12 cellular contexts compared by ENCODE assay signal in the genomic region with DNA sequence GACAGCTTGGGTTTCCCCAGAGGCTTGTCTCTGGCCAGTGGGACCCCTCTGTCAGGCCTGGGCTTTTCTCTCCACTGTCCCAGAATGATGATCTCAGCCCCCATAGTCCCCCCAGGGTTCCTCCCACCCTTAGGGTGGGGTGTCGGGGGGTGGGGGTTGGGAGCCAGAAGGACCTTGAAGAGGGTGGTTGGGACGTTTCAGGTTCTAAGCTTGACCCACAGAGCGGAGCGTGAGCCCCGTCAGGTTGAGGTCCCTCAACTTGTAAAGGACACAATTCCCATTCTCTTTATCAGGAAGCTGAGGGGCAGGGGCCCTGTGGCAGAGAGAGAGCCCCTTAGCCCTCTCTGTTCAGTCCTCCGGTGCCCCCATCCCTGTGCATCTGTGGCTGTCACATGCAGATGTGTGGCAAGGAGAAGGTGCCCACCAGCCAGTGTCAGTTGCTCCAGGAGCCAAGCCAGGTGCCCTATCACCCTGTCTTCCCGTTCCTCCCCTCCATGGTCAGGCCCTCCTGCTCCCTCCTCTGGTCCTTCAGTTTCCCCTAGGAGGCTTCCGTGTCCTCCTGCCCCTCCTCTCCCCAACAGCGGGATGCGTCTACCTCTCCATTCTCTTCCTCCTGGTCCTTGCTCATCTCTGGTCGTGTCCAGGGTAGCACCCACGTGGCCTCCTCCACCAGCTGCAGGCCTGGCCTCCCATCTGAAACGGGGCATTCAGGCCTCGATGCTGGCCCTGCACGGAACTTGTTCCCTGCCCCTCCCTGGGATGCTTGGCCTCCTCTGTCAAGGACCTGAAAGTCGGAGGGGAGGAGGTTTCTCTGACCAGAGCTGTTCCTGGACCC. TPM values are rescaled to one million over a fixed set of nuclear protein-coding genes. Genes with fewer than 3 reads are reported as not detected.
DNase-seq lines count a peak whose midpoint lies in the region; ATAC-seq, FAIRE-seq and TF ChIP-seq lines count a peak whose summit lies in the region.
"Had no signal": no experiment of that assay in that cellular context is flagged by ENCODE, and none has a peak within 500 bp of the region (broad histone marks: within the 10 kb centered on the region; RNA-seq: fewer than 3 reads in every experiment).

No MANE protein-coding gene starts in this region.

- H3K4me1 ChIP-seq in BLaER1 treated with 17β-estradiol and CSF1 and Interleukin-3, amounts not matched to agents 10 nM and 100 nM = peaks cover 51 to 92% (median 77%) of the 10 kb centered on the region in 10 experiments
- H3K4me1 ChIP-seq in HepG2 (ENCODE audit: insufficient read depth, low read length) (peaks cover 51% of the 10 kb centered on the region), foreskin keratinocyte (no peaks in the 10 kb centered on the region)

- no peaks in the 10 kb centered on the region for H3K9me3 ChIP-seq in BLaER1 treated with 17β-estradiol and CSF1 and Interleukin-3, amounts not matched to agents 10 nM and 100 nM (replicated peaks in 1 of 11)
- no peaks in the 10 kb centered on the region for H3K9me3 ChIP-seq in HepG2 (ENCODE audit: low read length)

- TF ChIP-seq POLR2A in HepG2 (IDR thresholded peaks at IDR 0.05; ENCODE audit: insufficient read depth in 1 of 2, low read depth in 2 of 2, low read length in 2 of 2) = no peak

- CTCF ChIA-PET in RWPE1 (lab: Yijun Ruan, JAX) (interaction anchor here (0.6 to 1.0 kb wide), 4 partner anchors 12 to 31 kb away, joined by 3 read pairs; no protein-coding TSS in a partner anchor), HepG2 (lab: Yijun Ruan, JAX; ENCODE audit: low intra/inter-chr PET ratio, low total read pairs) (no interaction called here)

- no peak for ATAC-seq in HepG2
- ATAC-seq in foreskin keratinocyte = no peak
- no peak for ATAC-seq in HG03196 (IDR thresholded peaks at IDR 0.05; ENCODE audit: unreplicated experiment)
- ATAC-seq in GM18907 (IDR thresholded peaks at IDR 0.05; ENCODE audit: unreplicated experiment) = no peak
- ATAC-seq: effector memory CD8-positive, alpha-beta T cell had no signal

- intact Hi-C loops in HepG2 (cut with micrococcal nuclease; ENCODE audit: unreplicated experiment) = loop anchor here (5.0 kb wide), 1 partner anchor 37 kb away; no protein-coding TSS in a partner anchor

- no peaks in the 10 kb centered on the region for H3K79me2 ChIP-seq in HepG2 (ENCODE audit: insufficient read depth, low read length)

- BruUV-seq in HepG2 (replicated peaks; lab: Mats Ljungman, UMichigan) = no TSS peak

- H3K4me2 ChIP-seq in BLaER1 treated with 17β-estradiol and CSF1 and Interleukin-3, amounts not matched to agents 10 nM and 100 nM = peak overlapping the region; percentile 96 to 100 (median 100)
- H3K4me2 ChIP-seq in HepG2 (ENCODE audit: low read depth, low read length) = peak overlapping the region; percentile 83

- 9% methylated on average over 10 of the region's 16 CpGs for WGBS in HepG2 (ENCODE audit: low lambda C conversion rate)

- H3K9ac ChIP-seq in BLaER1 treated with 17β-estradiol and CSF1 and Interleukin-3, amounts not matched to agents 10 nM and 100 nM = peak overlapping the region in 9 of 11 experiments; percentile 35 to 81 (median 63); a peak in 14 of 22 replicates
- no peak overlapping the region for H3K9ac ChIP-seq in HepG2 (ENCODE audit: insufficient read depth, low read depth, low read length)

- H4K20me1 ChIP-seq in BLaER1 treated with 17β-estradiol and CSF1 and Interleukin-3, amounts not matched to agents 10 nM and 100 nM = peaks cover 8 to 76% (median 36%) of the 10 kb centered on the region in 11 experiments; a peak in 19 of 22 replicates
- no peaks in the 10 kb centered on the region; the same call in 1 of the 2 replicates for H4K20me1 ChIP-seq in HepG2 (ENCODE audit: insufficient read depth, low read length)

- POLR2A ChIA-PET in RWPE1 (lab: Yijun Ruan, JAX; ENCODE audit: low non-redundant PET) (interaction anchor here (0.5 to 0.6 kb wide), 2 partner anchors 34 to 187 kb away, joined by 3 to 4 read pairs; no protein-coding TSS in a partner anchor), HepG2 (lab: Yijun Ruan, JAX) (interaction anchor here (1.3 to 1.7 kb wide), 4 partner anchors 10 to 218 kb away, joined by 3 to 6 read pairs (median 4); partner anchors contain the start of genes ECI1 and TEDC2)

- peak overlapping the region in 4 of 10 experiments; percentile 23 to 64 (median 58); a peak in 6 of 20 replicates for H3K4me3 ChIP-seq in BLaER1 treated with 17β-estradiol and CSF1 and Interleukin-3, amounts not matched to agents 10 nM and 100 nM
- H3K4me3 ChIP-seq in HepG2 (replicated peaks in 1 of 3; ENCODE audit: insufficient read depth in 1 of 3, low read depth in 2 of 3, low read length in 3 of 3) (peak overlapping the region in 2 of 3 experiments; percentile 29 to 65; a peak in 2 of 6 replicates), foreskin fibroblast (ENCODE audit: low read depth in 1 of 2, low read length in 2 of 2) (no peak overlapping the region)

- peaks cover 0 to 69% (median 0%) of the 10 kb centered on the region in 11 experiments; a peak in 8 of 22 replicates for H3K27me3 ChIP-seq in BLaER1 treated with 17β-estradiol and CSF1 and Interleukin-3, amounts not matched to agents 10 nM and 100 nM
- H3K27me3 ChIP-seq in HepG2 (ENCODE audit: control insufficient read depth in 1 of 2, insufficient read depth in 2 of 2, low read length in 2 of 2) = peaks cover 8 to 25% of the 10 kb centered on the region in 2 experiments
- H3K27me3 ChIP-seq in foreskin keratinocyte = peaks cover 48% of the 10 kb centered on the region

- DNase-seq in GM10266 (ENCODE audit: extremely low spot score) (peak; percentile 43), RWPE1 (ENCODE audit: low spot score) (no peak), HepG2 (ENCODE audit: low spot score) (no peak), foreskin keratinocyte (no peak), foreskin fibroblast (no peak)
- DNase-seq: effector memory CD8-positive, alpha-beta T cell; NK-92 treated with Interleukin-12 subunit alpha and Interleukin-12 subunit beta, amount 100 ng/mL, for 24 hours; stimulated activated CD4-positive, alpha-beta T cell treated with anti-CD3 and anti-CD28 coated beads, Interleukin-4, amount 100 ng/mL, for 24 hours had no signal

- no peaks in the 10 kb centered on the region for H3K36me3 ChIP-seq in BLaER1 treated with 17β-estradiol and CSF1 and Interleukin-3, amounts not matched to agents 10 nM and 100 nM
- H3K36me3 ChIP-seq in HepG2 (replicated peaks in 1 of 2; ENCODE audit: control insufficient read depth in 1 of 2, insufficient read depth in 2 of 2, low read length in 2 of 2) = no peaks in the 10 kb centered on the region

- in situ Hi-C loops in HepG2 (cut with HindIII; ENCODE audit: extremely low pct_ligation_motif_present, low pct_unique_long_range_greater_than_20kb) = no loop called here

- TF ChIP-seq CTCF in GM10266 (IDR thresholded peaks at IDR 0.05; ENCODE audit: control insufficient read depth, insufficient read depth, low read depth, missing control alignments) = no peak
- no peak for TF ChIP-seq CTCF in RWPE1 (conservative IDR thresholded peaks at IDR 0.05; ENCODE audit: low read depth)
- no peak for TF ChIP-seq CTCF in HepG2 (CRISPR knock-in tag; IDR thresholded peaks at IDR 0.05)
- no peak for TF ChIP-seq CTCF in foreskin keratinocyte (conservative IDR thresholded peaks at IDR 0.05)
- no peak for TF ChIP-seq CTCF in foreskin fibroblast (IDR thresholded peaks at IDR 0.05; ENCODE audit: low read depth, low read length)

- no peak for FAIRE-seq in HepG2 (lab: Jason Lieb, UNC)

- TF ChIP-seq EP300 in HepG2 (IDR thresholded peaks at IDR 0.05; ENCODE audit: low read depth in 2 of 2, low read length in 2 of 2) = no peak
- no peak for TF ChIP-seq EP300 in HepG2 (CRISPR knock-in tag; IDR thresholded peaks at IDR 0.05; ENCODE audit: borderline replicate concordance)

- TF ChIP-seq RAD21 in HepG2 (CRISPR knock-in tag; IDR thresholded peaks at IDR 0.05) = no peak

- no peak overlapping the region for H2AFZ ChIP-seq in HepG2 (ENCODE audit: low read length)

- H3K27ac ChIP-seq in BLaER1 treated with 17β-estradiol and CSF1 and Interleukin-3, amounts not matched to agents 10 nM and 100 nM = peak overlapping the region in 6 of 11 experiments; percentile 23 to 69 (median 50); a peak in 9 of 22 replicates
- H3K27ac ChIP-seq in RWPE1 (peak overlapping the region; percentile 91), HepG2 (ENCODE audit: extremely low read length, insufficient read depth, low read length) (no peak overlapping the region), foreskin keratinocyte (no peak overlapping the region)

RNA-seq across cellular contexts. Expression of gene NTN3, which starts 1.5 kb away (rescaled TPM):
- 0.20 and 0.35 TPM in 2 replicates for total RNA-seq in HepG2 (2016; rRNA removed; fragmentation: Illumina TruSeq; extraction: Trizol)
- not detected in 2 replicates for total RNA-seq in HepG2 (2016; cell fraction: cytosol; rRNA removed; fragmentation: Illumina TruSeq; extraction: Trizol; ENCODE audit: low read depth)
- total RNA-seq in HepG2 (2016; cell fraction: insoluble cytoplasmic fraction; rRNA removed; fragmentation: Illumina TruSeq; extraction: Trizol) = 0.15 and 0.30 TPM in 2 replicates
- 0.25 TPM in 1 of 2 replicates, not detected in the other for total RNA-seq in HepG2 (2016; cell fraction: membrane; rRNA removed; fragmentation: Illumina TruSeq; extraction: Trizol)
- total RNA-seq in HepG2 (2016; cell fraction: nucleus; rRNA removed; fragmentation: Illumina TruSeq; extraction: Trizol) = 0.19 and 0.28 TPM in 2 replicates
- 0.09 and 0.29 TPM in 2 replicates for polyA plus RNA-seq in HepG2 (2011; rRNA removed)
- 0.12 and 0.15 TPM in 2 replicates for polyA plus RNA-seq in HepG2 (2011; cell fraction: cytosol; rRNA removed)
- polyA plus RNA-seq in HepG2 (2011; cell fraction: nucleus; rRNA removed) = 0.66 and 0.79 TPM in 2 replicates
- polyA plus RNA-seq in HepG2 (2012) = 0.07 and 0.11 TPM in 2 replicates
- 0.08 TPM in 1 of 2 replicates, not detected in the other for polyA plus RNA-seq in HepG2 (2016; cell fraction: cytosol; fragmentation: Illumina TruSeq; extraction: Trizol; ENCODE audit: low read depth)
- polyA plus RNA-seq in HepG2 (2016; cell fraction: insoluble cytoplasmic fraction; fragmentation: Illumina TruSeq; extraction: Trizol; ENCODE audit: low read depth) = not detected in 2 replicates
- not detected in 2 replicates for polyA plus RNA-seq in HepG2 (2016; cell fraction: membrane; fragmentation: Illumina TruSeq; extraction: Trizol; ENCODE audit: low read depth)
- 0.23 TPM in 1 of 2 replicates, not detected in the other for polyA plus RNA-seq in HepG2 (2016; cell fraction: nucleus; fragmentation: Illumina TruSeq; extraction: Trizol; ENCODE audit: insufficient read depth, low read depth)
- 0.49 and 1.4 TPM in 2 replicates for polyA minus RNA-seq in HepG2 (2011; rRNA and poly(A)+ RNA removed; ENCODE audit: low replicate concordance)
- polyA minus RNA-seq in HepG2 (2011; cell fraction: cytosol; rRNA and poly(A)+ RNA removed) = 0.59 and 0.62 TPM in 2 replicates
- polyA minus RNA-seq in HepG2 (2011; cell fraction: nucleus; rRNA and poly(A)+ RNA removed) = 0.39 and 0.62 TPM in 2 replicates
- total RNA-seq in foreskin keratinocyte = 0.04 and 0.07 TPM in 2 replicates
- not detected in 2 replicates for polyA plus RNA-seq in foreskin keratinocyte
- total RNA-seq: subcutaneous adipose tissue had no signal

RNA-seq across cellular contexts. Expression of gene TBC1D24, which starts 5.3 kb away (rescaled TPM):
- total RNA-seq in HepG2 (2016; rRNA removed; fragmentation: Illumina TruSeq; extraction: Trizol) = 13.7 and 17.6 TPM in 2 replicates
- total RNA-seq in HepG2 (2016; cell fraction: cytosol; rRNA removed; fragmentation: Illumina TruSeq; extraction: Trizol; ENCODE audit: low read depth) = 1.3 and 1.4 TPM in 2 replicates
- 12.6 and 15.8 TPM in 2 replicates for total RNA-seq in HepG2 (2016; cell fraction: insoluble cytoplasmic fraction; rRNA removed; fragmentation: Illumina TruSeq; extraction: Trizol)
- total RNA-seq in HepG2 (2016; cell fraction: membrane; rRNA removed; fragmentation: Illumina TruSeq; extraction: Trizol) = 4.8 and 5.7 TPM in 2 replicates
- 12.6 and 14.4 TPM in 2 replicates for total RNA-seq in HepG2 (2016; cell fraction: nucleus; rRNA removed; fragmentation: Illumina TruSeq; extraction: Trizol)
- polyA plus RNA-seq in HepG2 (2011; rRNA removed) = 7.7 and 8.4 TPM in 2 replicates
- polyA plus RNA-seq in HepG2 (2011; cell fraction: cytosol; rRNA removed) = 3.7 and 4.9 TPM in 2 replicates
- polyA plus RNA-seq in HepG2 (2011; cell fraction: nucleus; rRNA removed) = 29.9 and 35.0 TPM in 2 replicates
- 5.7 TPM in 2 replicates for polyA plus RNA-seq in HepG2 (2012)
- polyA plus RNA-seq in HepG2 (2016; cell fraction: cytosol; fragmentation: Illumina TruSeq; extraction: Trizol; ENCODE audit: low read depth) = 1.0 and 1.2 TPM in 2 replicates
- 8.4 and 11.8 TPM in 2 replicates for polyA plus RNA-seq in HepG2 (2016; cell fraction: insoluble cytoplasmic fraction; fragmentation: Illumina TruSeq; extraction: Trizol; ENCODE audit: low read depth)
- polyA plus RNA-seq in HepG2 (2016; cell fraction: membrane; fragmentation: Illumina TruSeq; extraction: Trizol; ENCODE audit: low read depth) = 2.4 and 3.2 TPM in 2 replicates
- polyA plus RNA-seq in HepG2 (2016; cell fraction: nucleus; fragmentation: Illumina TruSeq; extraction: Trizol; ENCODE audit: insufficient read depth, low read depth) = 22.4 and 24.8 TPM in 2 replicates
- polyA minus RNA-seq in HepG2 (2011; rRNA and poly(A)+ RNA removed; ENCODE audit: low replicate concordance) = 11.0 and 28.2 TPM in 2 replicates
- polyA minus RNA-seq in HepG2 (2011; cell fraction: cytosol; rRNA and poly(A)+ RNA removed) = 9.1 and 10.4 TPM in 2 replicates
- polyA minus RNA-seq in HepG2 (2011; cell fraction: nucleus; rRNA and poly(A)+ RNA removed) = 10.0 and 13.8 TPM in 2 replicates
- 7.7 and 7.8 TPM in 2 replicates for total RNA-seq in foreskin keratinocyte
- 2.5 and 2.9 TPM in 2 replicates for polyA plus RNA-seq in foreskin keratinocyte

RNA-seq across cellular contexts. Expression of gene TEDC2, which starts 9.7 kb away (rescaled TPM):
- total RNA-seq in HepG2 (2016; rRNA removed; fragmentation: Illumina TruSeq; extraction: Trizol) (19.7 and 24.4 TPM in 2 replicates), foreskin keratinocyte (17.7 and 19.8 TPM in 2 replicates)
- total RNA-seq in HepG2 (2016; cell fraction: cytosol; rRNA removed; fragmentation: Illumina TruSeq; extraction: Trizol; ENCODE audit: low read depth) = 10.8 and 13.0 TPM in 2 replicates
- 16.5 and 23.4 TPM in 2 replicates for total RNA-seq in HepG2 (2016; cell fraction: insoluble cytoplasmic fraction; rRNA removed; fragmentation: Illumina TruSeq; extraction: Trizol)
- 18.0 and 21.4 TPM in 2 replicates for total RNA-seq in HepG2 (2016; cell fraction: membrane; rRNA removed; fragmentation: Illumina TruSeq; extraction: Trizol)
- total RNA-seq in HepG2 (2016; cell fraction: nucleus; rRNA removed; fragmentation: Illumina TruSeq; extraction: Trizol) = 17.3 and 20.2 TPM in 2 replicates
- polyA plus RNA-seq in HepG2 (2011; rRNA removed) (5.9 and 6.2 TPM in 2 replicates), foreskin keratinocyte (21.6 and 22.6 TPM in 2 replicates)
- 3.2 and 8.6 TPM in 2 replicates for polyA plus RNA-seq in HepG2 (2011; cell fraction: cytosol; rRNA removed)
- polyA plus RNA-seq in HepG2 (2011; cell fraction: nucleus; rRNA removed) = 28.4 and 38.0 TPM in 2 replicates
- polyA plus RNA-seq in HepG2 (2012) = 3.0 and 4.0 TPM in 2 replicates
- polyA plus RNA-seq in HepG2 (2016; cell fraction: cytosol; fragmentation: Illumina TruSeq; extraction: Trizol; ENCODE audit: low read depth) = 11.9 and 12.7 TPM in 2 replicates
- polyA plus RNA-seq in HepG2 (2016; cell fraction: insoluble cytoplasmic fraction; fragmentation: Illumina TruSeq; extraction: Trizol; ENCODE audit: low read depth) = 19.2 and 19.4 TPM in 2 replicates
- polyA plus RNA-seq in HepG2 (2016; cell fraction: membrane; fragmentation: Illumina TruSeq; extraction: Trizol; ENCODE audit: low read depth) = 14.6 and 18.0 TPM in 2 replicates
- polyA plus RNA-seq in HepG2 (2016; cell fraction: nucleus; fragmentation: Illumina TruSeq; extraction: Trizol; ENCODE audit: insufficient read depth, low read depth) = 38.8 and 41.0 TPM in 2 replicates
- polyA minus RNA-seq in HepG2 (2011; rRNA and poly(A)+ RNA removed; ENCODE audit: low replicate concordance) = 5.2 and 12.3 TPM in 2 replicates
- polyA minus RNA-seq in HepG2 (2011; cell fraction: cytosol; rRNA and poly(A)+ RNA removed) = 2.5 and 3.1 TPM in 2 replicates
- polyA minus RNA-seq in HepG2 (2011; cell fraction: nucleus; rRNA and poly(A)+ RNA removed) = 6.3 and 10.6 TPM in 2 replicates

RNA-seq across cellular contexts. Expression of gene CCNF, which starts 40.4 kb away (rescaled TPM):
- 13.7 and 22.8 TPM in 2 replicates for total RNA-seq in HepG2 (2016; rRNA removed; fragmentation: Illumina TruSeq; extraction: Trizol)
- 3.9 and 4.1 TPM in 2 replicates for total RNA-seq in HepG2 (2016; cell fraction: cytosol; rRNA removed; fragmentation: Illumina TruSeq; extraction: Trizol; ENCODE audit: low read depth)
- total RNA-seq in HepG2 (2016; cell fraction: insoluble cytoplasmic fraction; rRNA removed; fragmentation: Illumina TruSeq; extraction: Trizol) = 12.7 and 23.2 TPM in 2 replicates
- total RNA-seq in HepG2 (2016; cell fraction: membrane; rRNA removed; fragmentation: Illumina TruSeq; extraction: Trizol) = 10.8 and 12.0 TPM in 2 replicates
- total RNA-seq in HepG2 (2016; cell fraction: nucleus; rRNA removed; fragmentation: Illumina TruSeq; extraction: Trizol) = 15.7 and 16.3 TPM in 2 replicates
- polyA plus RNA-seq in HepG2 (2011; rRNA removed) = 5.0 and 6.4 TPM in 2 replicates
- 3.7 and 6.4 TPM in 2 replicates for polyA plus RNA-seq in HepG2 (2011; cell fraction: cytosol; rRNA removed)
- 11.8 and 19.6 TPM in 2 replicates for polyA plus RNA-seq in HepG2 (2011; cell fraction: nucleus; rRNA removed)
- 5.1 and 7.4 TPM in 2 replicates for polyA plus RNA-seq in HepG2 (2012)
- polyA plus RNA-seq in HepG2 (2016; cell fraction: cytosol; fragmentation: Illumina TruSeq; extraction: Trizol; ENCODE audit: low read depth) = 1.5 and 1.6 TPM in 2 replicates
- polyA plus RNA-seq in HepG2 (2016; cell fraction: insoluble cytoplasmic fraction; fragmentation: Illumina TruSeq; extraction: Trizol; ENCODE audit: low read depth) = 7.3 and 10.7 TPM in 2 replicates
- polyA plus RNA-seq in HepG2 (2016; cell fraction: membrane; fragmentation: Illumina TruSeq; extraction: Trizol; ENCODE audit: low read depth) = 4.0 and 4.9 TPM in 2 replicates
- polyA plus RNA-seq in HepG2 (2016; cell fraction: nucleus; fragmentation: Illumina TruSeq; extraction: Trizol; ENCODE audit: insufficient read depth, low read depth) = 28.4 and 30.0 TPM in 2 replicates
- 36.8 and 74.8 TPM in 2 replicates for polyA minus RNA-seq in HepG2 (2011; rRNA and poly(A)+ RNA removed; ENCODE audit: low replicate concordance)
- polyA minus RNA-seq in HepG2 (2011; cell fraction: cytosol; rRNA and poly(A)+ RNA removed) = 10.9 and 18.1 TPM in 2 replicates
- polyA minus RNA-seq in HepG2 (2011; cell fraction: nucleus; rRNA and poly(A)+ RNA removed) = 13.1 and 14.7 TPM in 2 replicates
- total RNA-seq in foreskin keratinocyte = 29.1 and 35.7 TPM in 2 replicates
- 11.5 and 15.6 TPM in 2 replicates for polyA plus RNA-seq in foreskin keratinocyte

RNA-seq across cellular contexts. Expression of gene ATP6V0C, which starts 44.1 kb away (rescaled TPM):
- total RNA-seq in HepG2 (2016; rRNA removed; fragmentation: Illumina TruSeq; extraction: Trizol) = 7.2 and 10.4 TPM in 2 replicates
- total RNA-seq in HepG2 (2016; cell fraction: cytosol; rRNA removed; fragmentation: Illumina TruSeq; extraction: Trizol; ENCODE audit: low read depth) = 7.6 and 9.4 TPM in 2 replicates
- total RNA-seq in HepG2 (2016; cell fraction: insoluble cytoplasmic fraction; rRNA removed; fragmentation: Illumina TruSeq; extraction: Trizol) = 5.7 and 10.1 TPM in 2 replicates
- 11.1 and 14.0 TPM in 2 replicates for total RNA-seq in HepG2 (2016; cell fraction: membrane; rRNA removed; fragmentation: Illumina TruSeq; extraction: Trizol)
- total RNA-seq in HepG2 (2016; cell fraction: nucleus; rRNA removed; fragmentation: Illumina TruSeq; extraction: Trizol) = 13.6 and 17.3 TPM in 2 replicates
- polyA plus RNA-seq in HepG2 (2011; rRNA removed) = 20.1 and 21.1 TPM in 2 replicates
- polyA plus RNA-seq in HepG2 (2011; cell fraction: cytosol; rRNA removed) = 29.7 and 32.0 TPM in 2 replicates
- polyA plus RNA-seq in HepG2 (2011; cell fraction: nucleus; rRNA removed) = 42.5 and 51.4 TPM in 2 replicates
- polyA plus RNA-seq in HepG2 (2012) = 133 and 154 TPM in 2 replicates
- 106 and 119 TPM in 2 replicates for polyA plus RNA-seq in HepG2 (2016; cell fraction: cytosol; fragmentation: Illumina TruSeq; extraction: Trizol; ENCODE audit: low read depth)
- polyA plus RNA-seq in HepG2 (2016; cell fraction: insoluble cytoplasmic fraction; fragmentation: Illumina TruSeq; extraction: Trizol; ENCODE audit: low read depth) = 50.3 and 60.7 TPM in 2 replicates
- polyA plus RNA-seq in HepG2 (2016; cell fraction: membrane; fragmentation: Illumina TruSeq; extraction: Trizol; ENCODE audit: low read depth) = 97.9 and 104 TPM in 2 replicates
- 168 and 190 TPM in 2 replicates for polyA plus RNA-seq in HepG2 (2016; cell fraction: nucleus; fragmentation: Illumina TruSeq; extraction: Trizol; ENCODE audit: insufficient read depth, low read depth)
- polyA minus RNA-seq in HepG2 (2011; rRNA and poly(A)+ RNA removed; ENCODE audit: low replicate concordance) = 20.0 and 29.5 TPM in 2 replicates
- polyA minus RNA-seq in HepG2 (2011; cell fraction: cytosol; rRNA and poly(A)+ RNA removed) = 52.8 and 62.5 TPM in 2 replicates
- 10.4 and 11.5 TPM in 2 replicates for polyA minus RNA-seq in HepG2 (2011; cell fraction: nucleus; rRNA and poly(A)+ RNA removed)
- 69.8 and 73.3 TPM in 2 replicates for total RNA-seq in foreskin keratinocyte
- 213 and 228 TPM in 2 replicates for polyA plus RNA-seq in foreskin keratinocyte

Comparison
In these comparisons a context has a peak if more than half of its experiments do, and no peak if none do; other contexts are left out.
1. H3K27ac ChIP-seq: peak in BLaER1 treated with 17β-estradiol and CSF1 and Interleukin-3, amounts not matched to agents 10 nM and 100 nM (6 of 11) and RWPE1 (single experiment); none in HepG2 (single experiment) and foreskin keratinocyte (single experiment).
2. H3K4me3 ChIP-seq: peak in HepG2 (2 of 3); none in foreskin fibroblast (0 of 2).